Comparison of ENCODE assay signal across 1 cellular context in the genomic region with DNA sequence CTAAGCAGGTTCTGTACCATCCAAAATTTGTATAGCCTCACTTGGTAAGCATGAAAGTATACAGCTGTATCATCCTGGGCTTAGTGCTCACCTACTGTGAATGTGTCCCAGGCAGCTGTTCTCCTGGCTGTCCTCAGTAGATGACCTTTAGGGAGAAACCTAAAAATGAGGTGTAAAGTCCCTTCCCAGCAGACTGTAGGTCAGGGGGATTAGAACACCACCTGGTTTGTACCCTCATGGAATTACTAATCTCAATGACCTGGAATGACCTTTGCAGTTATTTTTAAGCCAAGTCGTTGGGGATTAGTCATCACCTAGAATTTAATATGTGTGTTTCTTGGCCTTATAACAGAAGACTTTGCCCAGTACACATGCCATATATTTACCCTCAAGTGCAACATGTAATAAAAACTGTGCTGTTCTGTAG.
TF ChIP-seq lines count a peak whose summit lies in the region.

No MANE protein-coding gene starts in this region.

TF ChIP-seq in SK-N-SH treated with all-trans-retinoic acid at 6 μM for 48 hours, 23 proteins besides CTCF, POLR2A, EP300 and RAD21 (continued from another document):
- TF ChIP-seq, protein P1, sequence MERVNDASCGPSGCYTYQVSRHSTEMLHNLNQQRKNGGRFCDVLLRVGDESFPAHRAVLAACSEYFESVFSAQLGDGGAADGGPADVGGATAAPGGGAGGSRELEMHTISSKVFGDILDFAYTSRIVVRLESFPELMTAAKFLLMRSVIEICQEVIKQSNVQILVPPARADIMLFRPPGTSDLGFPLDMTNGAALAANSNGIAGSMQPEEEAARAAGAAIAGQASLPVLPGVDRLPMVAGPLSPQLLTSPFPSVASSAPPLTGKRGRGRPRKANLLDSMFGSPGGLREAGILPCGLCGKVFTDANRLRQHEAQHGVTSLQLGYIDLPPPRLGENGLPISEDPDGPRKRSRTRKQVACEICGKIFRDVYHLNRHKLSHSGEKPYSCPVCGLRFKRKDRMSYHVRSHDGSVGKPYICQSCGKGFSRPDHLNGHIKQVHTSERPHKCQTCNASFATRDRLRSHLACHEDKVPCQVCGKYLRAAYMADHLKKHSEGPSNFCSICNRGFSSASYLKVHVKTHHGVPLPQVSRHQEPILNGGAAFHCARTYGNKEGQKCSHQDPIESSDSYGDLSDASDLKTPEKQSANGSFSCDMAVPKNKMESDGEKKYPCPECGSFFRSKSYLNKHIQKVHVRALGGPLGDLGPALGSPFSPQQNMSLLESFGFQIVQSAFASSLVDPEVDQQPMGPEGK (CRISPR knock-in tag; IDR thresholded peaks at IDR 0.05; ENCODE audit: borderline replicate concordance): no peak
- no peak for TF ChIP-seq ZNF565 (CRISPR knock-in tag; conservative IDR thresholded peaks at IDR 0.05; ENCODE audit: low read depth)
- TF ChIP-seq TOX (CRISPR knock-in tag; IDR thresholded peaks at IDR 0.05; ENCODE audit: borderline replicate concordance): no peak
- TF ChIP-seq, protein P2, sequence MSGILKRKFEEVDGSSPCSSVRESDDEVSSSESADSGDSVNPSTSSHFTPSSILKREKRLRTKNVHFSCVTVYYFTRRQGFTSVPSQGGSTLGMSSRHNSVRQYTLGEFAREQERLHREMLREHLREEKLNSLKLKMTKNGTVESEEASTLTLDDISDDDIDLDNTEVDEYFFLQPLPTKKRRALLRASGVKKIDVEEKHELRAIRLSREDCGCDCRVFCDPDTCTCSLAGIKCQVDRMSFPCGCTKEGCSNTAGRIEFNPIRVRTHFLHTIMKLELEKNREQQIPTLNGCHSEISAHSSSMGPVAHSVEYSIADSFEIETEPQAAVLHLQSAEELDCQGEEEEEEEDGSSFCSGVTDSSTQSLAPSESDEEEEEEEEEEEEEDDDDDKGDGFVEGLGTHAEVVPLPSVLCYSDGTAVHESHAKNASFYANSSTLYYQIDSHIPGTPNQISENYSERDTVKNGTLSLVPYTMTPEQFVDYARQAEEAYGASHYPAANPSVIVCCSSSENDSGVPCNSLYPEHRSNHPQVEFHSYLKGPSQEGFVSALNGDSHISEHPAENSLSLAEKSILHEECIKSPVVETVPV (CRISPR knock-in tag; IDR thresholded peaks at IDR 0.05): no peak
- TF ChIP-seq ISL1 (CRISPR knock-in tag; IDR thresholded peaks at IDR 0.05): no peak
- TF ChIP-seq ESRRG (CRISPR knock-in tag; IDR thresholded peaks at IDR 0.05): no peak
- TF ChIP-seq, protein P3, sequence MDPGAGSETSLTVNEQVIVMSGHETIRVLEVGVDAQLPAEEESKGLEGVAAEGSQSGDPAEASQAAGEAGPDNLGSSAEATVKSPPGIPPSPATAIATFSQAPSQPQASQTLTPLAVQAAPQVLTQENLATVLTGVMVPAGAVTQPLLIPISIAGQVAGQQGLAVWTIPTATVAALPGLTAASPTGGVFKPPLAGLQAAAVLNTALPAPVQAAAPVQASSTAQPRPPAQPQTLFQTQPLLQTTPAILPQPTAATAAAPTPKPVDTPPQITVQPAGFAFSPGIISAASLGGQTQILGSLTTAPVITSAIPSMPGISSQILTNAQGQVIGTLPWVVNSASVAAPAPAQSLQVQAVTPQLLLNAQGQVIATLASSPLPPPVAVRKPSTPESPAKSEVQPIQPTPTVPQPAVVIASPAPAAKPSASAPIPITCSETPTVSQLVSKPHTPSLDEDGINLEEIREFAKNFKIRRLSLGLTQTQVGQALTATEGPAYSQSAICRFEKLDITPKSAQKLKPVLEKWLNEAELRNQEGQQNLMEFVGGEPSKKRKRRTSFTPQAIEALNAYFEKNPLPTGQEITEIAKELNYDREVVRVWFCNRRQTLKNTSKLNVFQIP (CRISPR knock-in tag; IDR thresholded peaks at IDR 0.05; ENCODE audit: borderline replicate concordance, low read depth): no peak
- TF ChIP-seq CSDC2 (CRISPR knock-in tag; IDR thresholded peaks at IDR 0.05): no peak
- no peak for TF ChIP-seq GLIS3 (CRISPR knock-in tag; IDR thresholded peaks at IDR 0.05)
- TF ChIP-seq, protein P4, sequence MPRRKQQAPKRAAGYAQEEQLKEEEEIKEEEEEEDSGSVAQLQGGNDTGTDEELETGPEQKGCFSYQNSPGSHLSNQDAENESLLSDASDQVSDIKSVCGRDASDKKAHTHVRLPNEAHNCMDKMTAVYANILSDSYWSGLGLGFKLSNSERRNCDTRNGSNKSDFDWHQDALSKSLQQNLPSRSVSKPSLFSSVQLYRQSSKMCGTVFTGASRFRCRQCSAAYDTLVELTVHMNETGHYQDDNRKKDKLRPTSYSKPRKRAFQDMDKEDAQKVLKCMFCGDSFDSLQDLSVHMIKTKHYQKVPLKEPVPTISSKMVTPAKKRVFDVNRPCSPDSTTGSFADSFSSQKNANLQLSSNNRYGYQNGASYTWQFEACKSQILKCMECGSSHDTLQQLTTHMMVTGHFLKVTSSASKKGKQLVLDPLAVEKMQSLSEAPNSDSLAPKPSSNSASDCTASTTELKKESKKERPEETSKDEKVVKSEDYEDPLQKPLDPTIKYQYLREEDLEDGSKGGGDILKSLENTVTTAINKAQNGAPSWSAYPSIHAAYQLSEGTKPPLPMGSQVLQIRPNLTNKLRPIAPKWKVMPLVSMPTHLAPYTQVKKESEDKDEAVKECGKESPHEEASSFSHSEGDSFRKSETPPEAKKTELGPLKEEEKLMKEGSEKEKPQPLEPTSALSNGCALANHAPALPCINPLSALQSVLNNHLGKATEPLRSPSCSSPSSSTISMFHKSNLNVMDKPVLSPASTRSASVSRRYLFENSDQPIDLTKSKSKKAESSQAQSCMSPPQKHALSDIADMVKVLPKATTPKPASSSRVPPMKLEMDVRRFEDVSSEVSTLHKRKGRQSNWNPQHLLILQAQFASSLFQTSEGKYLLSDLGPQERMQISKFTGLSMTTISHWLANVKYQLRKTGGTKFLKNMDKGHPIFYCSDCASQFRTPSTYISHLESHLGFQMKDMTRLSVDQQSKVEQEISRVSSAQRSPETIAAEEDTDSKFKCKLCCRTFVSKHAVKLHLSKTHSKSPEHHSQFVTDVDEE (CRISPR knock-in tag; IDR thresholded peaks at IDR 0.05): no peak
- TF ChIP-seq SNAI2 (CRISPR knock-in tag; IDR thresholded peaks at IDR 0.05): no peak
- TF ChIP-seq TCF4 (CRISPR knock-in tag; IDR thresholded peaks at IDR 0.05; ENCODE audit: borderline replicate concordance): no peak
- no peak for TF ChIP-seq ZC3H10 (CRISPR knock-in tag; IDR thresholded peaks at IDR 0.05)
- TF ChIP-seq ZFP30 (CRISPR knock-in tag; IDR thresholded peaks at IDR 0.05): no peak
- no peak for TF ChIP-seq PPARA (CRISPR knock-in tag; IDR thresholded peaks at IDR 0.05; ENCODE audit: borderline replicate concordance)
